1 cellular context compared by ENCODE assay signal in genomic region chr12:93682846-93683261, GRCh38.
TF ChIP-seq lines count a peak whose summit lies in the region.

No MANE protein-coding gene starts in this region.

TF ChIP-seq in IMR-90, 13 proteins besides CTCF, POLR2A, EP300 and RAD21:
- TF ChIP-seq NFE2L2 (IDR thresholded peaks at IDR 0.05; ENCODE audit: low read depth, low read length) = no peak
- no peak for TF ChIP-seq SMC3 (IDR thresholded peaks at IDR 0.05; ENCODE audit: low read depth, low read length)
- no peak for TF ChIP-seq BHLHE40 (IDR thresholded peaks at IDR 0.05; ENCODE audit: low read depth, low read length)
- no peak for TF ChIP-seq CHD1 (IDR thresholded peaks at IDR 0.05; ENCODE audit: low read depth, low read length)
- no peak for TF ChIP-seq MXI1 (IDR thresholded peaks at IDR 0.05; ENCODE audit: borderline replicate concordance, low read depth, low read length)
- TF ChIP-seq RFX5 (IDR thresholded peaks at IDR 0.05; ENCODE audit: low read depth, low read length) = no peak
- no peak for TF ChIP-seq CEBPB (IDR thresholded peaks at IDR 0.05; ENCODE audit: low read depth, low read length)
- no peak for TF ChIP-seq FOS (IDR thresholded peaks at IDR 0.05; ENCODE audit: low read depth, low read length)
- TF ChIP-seq MAZ (IDR thresholded peaks at IDR 0.05; ENCODE audit: borderline replicate concordance, low read depth, low read length) = no peak
- no peak for TF ChIP-seq ELK1 (IDR thresholded peaks at IDR 0.05; ENCODE audit: borderline replicate concordance, low read depth, low read length)
- TF ChIP-seq RCOR1 (IDR thresholded peaks at IDR 0.05; ENCODE audit: insufficient replicate concordance, low read length) = no peak
- TF ChIP-seq, protein P1, sequence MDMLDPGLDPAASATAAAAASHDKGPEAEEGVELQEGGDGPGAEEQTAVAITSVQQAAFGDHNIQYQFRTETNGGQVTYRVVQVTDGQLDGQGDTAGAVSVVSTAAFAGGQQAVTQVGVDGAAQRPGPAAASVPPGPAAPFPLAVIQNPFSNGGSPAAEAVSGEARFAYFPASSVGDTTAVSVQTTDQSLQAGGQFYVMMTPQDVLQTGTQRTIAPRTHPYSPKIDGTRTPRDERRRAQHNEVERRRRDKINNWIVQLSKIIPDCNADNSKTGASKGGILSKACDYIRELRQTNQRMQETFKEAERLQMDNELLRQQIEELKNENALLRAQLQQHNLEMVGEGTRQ (IDR thresholded peaks at IDR 0.05; ENCODE audit: low read depth, low read length) = no peak
- TF ChIP-seq MAFK (IDR thresholded peaks at IDR 0.05; ENCODE audit: low read depth, low read length) = no peak
TF ChIP-seq in IMR-90: peak in this region for 0.
